Comparison of ENCODE assay signal across 13 cellular contexts in the genomic region with DNA sequence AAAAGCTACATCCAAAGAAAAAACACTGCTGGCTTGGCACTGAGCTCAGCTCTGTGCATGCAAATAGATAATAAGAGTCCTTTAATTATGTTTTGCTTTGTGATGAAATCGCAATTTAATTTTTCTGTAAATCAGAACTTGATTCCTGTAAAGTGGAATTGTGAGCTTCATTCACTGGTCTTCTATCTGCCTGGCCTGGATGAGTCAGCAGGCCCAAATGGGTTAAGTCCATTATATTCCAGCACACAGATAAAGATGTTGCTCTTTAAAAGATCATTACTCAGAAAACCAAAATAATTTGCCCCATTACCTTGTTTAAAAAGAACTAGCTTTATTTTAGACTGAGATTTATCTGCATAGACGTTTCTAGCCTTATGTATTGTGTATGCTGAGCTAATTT.
"Had no signal": no experiment of that assay in that cellular context is flagged by ENCODE, and none has a peak within 500 bp of the region (broad histone marks: within the 10 kb centered on the region; RNA-seq: fewer than 3 reads in every experiment).

No MANE protein-coding gene starts in this region.

- H3K36me3 ChIP-seq: gastrocnemius medialis, tibial artery had no signal

- H3K9me3 ChIP-seq: gastrocnemius medialis, tibial artery had no signal

- H3K4me1 ChIP-seq: gastrocnemius medialis, tibial artery had no signal

- H3K27ac ChIP-seq: gastrocnemius medialis, tibial artery had no signal

- H3K4me3 ChIP-seq: gastrocnemius medialis, lung, tibial artery had no signal

- ATAC-seq: activated CD4-positive, CD25-positive, alpha-beta regulatory T cell treated with anti-CD3 and anti-CD28 coated beads, Interleukin-2, amount 50 U/mL, for 24 hours; activated T-cell treated with anti-CD3 and anti-CD28 coated beads, Interleukin-2, amount 50 U/mL, for 4 hours; gastrocnemius medialis had no signal

- DNase-seq: activated CD4-positive, alpha-beta T cell treated with anti-CD3 and anti-CD28 coated beads, Interleukin-2, amount 50 U/mL, for 1 hour; activated CD8-positive, alpha-beta memory T cell treated with anti-CD3 and anti-CD28 coated beads, Interleukin-2, amount 50 U/mL, for 4 hours; activated naive CD4-positive, alpha-beta T cell treated with anti-CD3 and anti-CD28 coated beads for 36 hours; activated T-cell treated with anti-CD3 and anti-CD28 coated beads, Interleukin-2, amount 50 U/mL, for 4 hours; cortex of kidney; erythroblast; gastrocnemius medialis; head of caudate nucleus; stimulated activated CD4-positive, alpha-beta T cell treated with anti-CD3 and anti-CD28 coated beads, Interleukin-2, amount 100 ng/mL, for 24 hours; stimulated activated naive CD4-positive, alpha-beta T cell treated with Interleukin-2 at 50 U/mL for 16 hours; tibial artery had no signal

- H3K27me3 ChIP-seq: gastrocnemius medialis, tibial artery had no signal
